Comparison of ENCODE assay signal across 25 cellular contexts in genomic region chr10:61296161-61296560, GRCh38.
"Had no signal": no experiment of that assay in that cellular context is flagged by ENCODE, and none has a peak within 500 bp of the region (broad histone marks: within the 10 kb centered on the region; RNA-seq: fewer than 3 reads in every experiment).

No MANE protein-coding gene starts in this region.

- H3K4me1 ChIP-seq: left lung, lower lobe of right lung, pancreas, psoas muscle, right atrium auricular region, right lobe of liver, testis, vagina had no signal

- H3K36me3 ChIP-seq: left lung, lower lobe of right lung, pancreas, right atrium auricular region, right lobe of liver, stomach, thyroid gland, transverse colon, upper lobe of left lung, vagina had no signal

- H3K4me3 ChIP-seq: left lung, lower lobe of right lung, pancreas, psoas muscle, right atrium auricular region, right lobe of liver, smooth muscle cell, stomach, testis, thyroid gland, transverse colon, upper lobe of left lung, vagina had no signal

- H3K9me3 ChIP-seq: lower lobe of right lung, pancreas, right lobe of liver, testis, thyroid gland, transverse colon, vagina had no signal

- H3K4me2 ChIP-seq: smooth muscle cell had no signal

- H3K27me3 ChIP-seq: left lung, pancreas, right atrium auricular region, right lobe of liver, stomach, testis, thyroid gland, transverse colon, upper lobe of left lung, vagina had no signal

- H3K27ac ChIP-seq: left lung, lower lobe of right lung, pancreas, psoas muscle, right atrium auricular region, right lobe of liver, stomach, testis, thyroid gland, transverse colon, upper lobe of left lung, vagina had no signal

- DNase-seq: hypothalamus; immature natural killer cell; kidney; left colon; left lung; lower lobe of right lung; mesendoderm; naive thymus-derived CD4-positive, alpha-beta T cell; pancreas; posterior cingulate gyrus; psoas muscle; right lobe of liver; stimulated activated CD4-positive, alpha-beta T cell treated with anti-CD3 and anti-CD28 coated beads, Interleukin-1b, Interleukin-23, amount 100 ng/mL, for 48 hours; stimulated activated CD4-positive, alpha-beta T cell treated with anti-CD3 and anti-CD28 coated beads, Interleukin-2, amount 100 ng/mL, for 48 hours; stimulated activated naive B cell treated with anti-CD40 and anti-IgM and Interleukin-4, amounts not matched to agents 10 μg/mL and 1 μg/mL and 100 μg/mL, for 72 hours; stimulated activated naive CD8-positive, alpha-beta T cell treated with anti-CD3 and anti-CD28 coated beads, Interleukin-15, Interleukin-2, amounts not matched to agents 100 U/mL and 50 U/mL, for 24 hours; stomach; testis; thyroid gland; transverse colon; upper lobe of left lung had no signal

- ATAC-seq: left colon; left lung; lower lobe of right lung; naive thymus-derived CD4-positive, alpha-beta T cell; natural killer cell treated with Interleukin-12 subunit alpha and Interleukin-12 subunit beta and Interleukin-15 and Interleukin-18, amount 100 ng/mL, for 72 hours; pancreas; psoas muscle; right lobe of liver; stimulated activated naive B cell treated with anti-CD40 and anti-IgM and Interleukin-4, amounts not matched to agents 10 μg/mL and 1 μg/mL and 100 μg/mL, for 72 hours; stimulated activated naive CD8-positive, alpha-beta T cell treated with anti-CD3 and anti-CD28 coated beads, Interleukin-15, Interleukin-2, amounts not matched to agents 100 U/mL and 50 U/mL, for 24 hours had no signal
